Comparison of ENCODE assay signal across 11 cellular contexts in the genomic region with DNA sequence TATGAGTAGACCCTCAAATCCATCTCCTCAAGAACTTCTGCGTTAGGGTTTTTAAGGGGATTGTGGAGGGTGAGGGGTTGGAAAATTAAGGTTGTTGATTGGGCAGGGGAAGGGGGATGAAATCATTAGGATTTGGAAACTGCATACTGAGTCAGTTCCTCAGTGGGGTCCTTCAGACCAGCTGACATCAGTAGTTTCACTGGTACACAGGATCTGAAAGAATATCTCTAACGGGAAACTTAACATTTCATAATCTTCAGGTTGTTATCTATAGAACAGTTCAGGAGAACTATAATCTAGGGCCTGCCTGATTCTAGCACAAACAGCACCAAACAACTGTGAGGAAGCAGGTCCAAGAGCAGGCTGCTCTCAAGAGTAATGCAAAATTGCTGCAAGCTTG. TPM values are rescaled to one million over a fixed set of nuclear protein-coding genes. Genes with fewer than 3 reads are reported as not detected.
"Had no signal": no experiment of that assay in that cellular context is flagged by ENCODE, and none has a peak within 500 bp of the region (broad histone marks: within the 10 kb centered on the region; RNA-seq: fewer than 3 reads in every experiment).

No MANE protein-coding gene starts in this region.

RNA-seq across cellular contexts. Expression of gene FCGR1A, which starts 27.2 kb away (rescaled TPM):
- total RNA-seq: activated B cell treated with CpG ODN at 0.5 μM for 24 hours; activated CD4-positive, alpha-beta memory T cell treated with anti-CD3 and anti-CD28 coated beads for 36 hours; activated CD4-positive, alpha-beta T cell treated with anti-CD3 and anti-CD28 coated beads for 36 hours; activated CD4-positive, alpha-beta T cell treated with anti-CD3 and anti-CD28 coated beads, Interleukin-2, amount 10 ng/mL, durations not matched to agents 24 days and 14 days; activated CD4-positive, alpha-beta T cell treated with anti-CD3 and anti-CD28 coated beads, Interleukin-2, amount 10 ng/mL, durations not matched to agents 7 days and 5 days; activated CD8-positive, alpha-beta memory T cell treated with anti-CD3 and anti-CD28 coated beads for 36 hours; activated CD8-positive, alpha-beta T cell treated with anti-CD3 and anti-CD28 coated beads for 36 hours; activated CD8-positive, alpha-beta T cell treated with anti-CD3 and anti-CD28 coated beads, Interleukin-2, amount 10 ng/mL, durations not matched to agents 7 days and 5 days; T-helper 1 cell treated with Interleukin-12 subunit alpha and Interleukin-12 subunit beta and Interleukin-4 antibody, amounts not matched to agents 30 ng/mL and 1 ng/mL, for 36 hours; T-helper 2 cell treated with Interferon-gamma antibody and Interleukin-4, amounts not matched to agents 100 ng/mL and 5 ng/mL, for 36 hours; WTC11 had no signal
